ENCODE assay signal across 13 cellular contexts in genomic region chr3:13200951-13201350, GRCh38.
DNase-seq lines count a peak whose midpoint lies in the region; ATAC-seq and TF ChIP-seq lines count a peak whose summit lies in the region.
"Had no signal": no experiment of that assay in that cellular context is flagged by ENCODE, and none has a peak within 500 bp of the region (broad histone marks: within the 10 kb centered on the region; RNA-seq: fewer than 3 reads in every experiment).

No MANE protein-coding gene starts in this region.

- peaks cover 8% of the 10 kb centered on the region for H3K4me1 Mint-ChIP-seq in activated CD8-positive, alpha-beta T cell treated with anti-CD3 and anti-CD28 coated beads for 36 hours (ENCODE audit: low read depth)
- peaks cover 10% of the 10 kb centered on the region for H3K4me1 Mint-ChIP-seq in activated CD8-positive, alpha-beta T cell treated with anti-CD3 and anti-CD28 coated beads, Interleukin-2, amount 10 ng/mL, durations not matched to agents 7 days and 5 days (ENCODE audit: low read depth)
- H3K4me1 Mint-ChIP-seq in endodermal cell: no peaks in the 10 kb centered on the region

- H3K4me1 ChIP-seq in endodermal cell (ENCODE audit: control insufficient read depth, insufficient read depth, low read length): no peaks in the 10 kb centered on the region

- H3K9me3 Mint-ChIP-seq in activated CD8-positive, alpha-beta T cell treated with anti-CD3 and anti-CD28 coated beads for 36 hours: no peaks in the 10 kb centered on the region
- no peaks in the 10 kb centered on the region for H3K9me3 Mint-ChIP-seq in activated CD8-positive, alpha-beta T cell treated with anti-CD3 and anti-CD28 coated beads, Interleukin-2, amount 10 ng/mL, durations not matched to agents 7 days and 5 days (ENCODE audit: insufficient read depth)
- no peaks in the 10 kb centered on the region for H3K9me3 Mint-ChIP-seq in endodermal cell
- H3K9me3 Mint-ChIP-seq: naive thymus-derived CD4-positive, alpha-beta T cell had no signal

- peaks cover 23% of the 10 kb centered on the region for H3K27me3 Mint-ChIP-seq in activated CD8-positive, alpha-beta T cell treated with anti-CD3 and anti-CD28 coated beads for 36 hours
- peaks cover 51% of the 10 kb centered on the region for H3K27me3 Mint-ChIP-seq in activated CD8-positive, alpha-beta T cell treated with anti-CD3 and anti-CD28 coated beads, Interleukin-2, amount 10 ng/mL, durations not matched to agents 7 days and 5 days (ENCODE audit: low read depth)
- no peaks in the 10 kb centered on the region for H3K27me3 Mint-ChIP-seq in endodermal cell (ENCODE audit: insufficient read depth)

- TF ChIP-seq POLR2A in NB4 (IDR thresholded peaks at IDR 0.05; ENCODE audit: extremely low read depth, insufficient read length): no peak

- no peaks in the 10 kb centered on the region for H3K36me3 ChIP-seq in endodermal cell (ENCODE audit: control insufficient read depth, insufficient read depth, low read length)

- no peak overlapping the region for H3K9ac ChIP-seq in endodermal cell (ENCODE audit: extremely low read depth, low read length, poor library complexity, severe bottlenecking)

- H3K9me3 ChIP-seq in endodermal cell (ENCODE audit: control insufficient read depth, low read length): no peaks in the 10 kb centered on the region

- no peak overlapping the region for H3K27ac Mint-ChIP-seq in activated CD8-positive, alpha-beta T cell treated with anti-CD3 and anti-CD28 coated beads for 36 hours
- no peak overlapping the region for H3K27ac Mint-ChIP-seq in activated CD8-positive, alpha-beta T cell treated with anti-CD3 and anti-CD28 coated beads, Interleukin-2, amount 10 ng/mL, durations not matched to agents 7 days and 5 days
- no peak overlapping the region for H3K27ac Mint-ChIP-seq in endodermal cell
- H3K27ac Mint-ChIP-seq: naive thymus-derived CD4-positive, alpha-beta T cell had no signal

- H3K4me3 Mint-ChIP-seq in activated CD8-positive, alpha-beta T cell treated with anti-CD3 and anti-CD28 coated beads for 36 hours: no peak overlapping the region
- H3K4me3 Mint-ChIP-seq in activated CD8-positive, alpha-beta T cell treated with anti-CD3 and anti-CD28 coated beads, Interleukin-2, amount 10 ng/mL, durations not matched to agents 7 days and 5 days: no peak overlapping the region
- no peak overlapping the region for H3K4me3 Mint-ChIP-seq in endodermal cell
- H3K4me3 Mint-ChIP-seq: naive thymus-derived CD4-positive, alpha-beta T cell had no signal

- ATAC-seq in activated CD8-positive, alpha-beta T cell treated with anti-CD3 and anti-CD28 coated beads for 36 hours: no peak
- ATAC-seq in activated CD8-positive, alpha-beta T cell treated with anti-CD3 and anti-CD28 coated beads, Interleukin-2, amount 10 ng/mL, durations not matched to agents 7 days and 5 days: no peak
- no peak for ATAC-seq in stimulated activated naive CD8-positive, alpha-beta T cell treated with anti-CD3 and anti-CD28 coated beads, Interleukin-15, Interleukin-2, amounts not matched to agents 100 U/mL and 50 U/mL, for 24 hours
- ATAC-seq: naive thymus-derived CD4-positive, alpha-beta T cell had no signal

- no peaks in the 10 kb centered on the region for H3K27me3 ChIP-seq in endodermal cell (ENCODE audit: control insufficient read depth, insufficient read depth, low read length, poor library complexity, severe bottlenecking)

- H3K4me3 ChIP-seq in NB4 (ENCODE audit: low read depth, low read length) (no peak overlapping the region), endodermal cell (ENCODE audit: low read length) (no peak overlapping the region)

- no peak overlapping the region for H3K27ac ChIP-seq in endodermal cell (ENCODE audit: low read depth, low read length)

- CTCF ChIA-PET in activated CD8-positive, alpha-beta T cell treated with anti-CD3 and anti-CD28 coated beads for 36 hours (lab: Charles Lee): interaction anchor here (1.4 to 1.6 kb wide), 4 partner anchors 29 to 261 kb away, joined by 4 to 5 read pairs (median 4); no protein-coding TSS in a partner anchor
- CTCF ChIA-PET in activated CD8-positive, alpha-beta T cell treated with anti-CD3 and anti-CD28 coated beads, Interleukin-2, amount 10 ng/mL, durations not matched to agents 7 days and 5 days (lab: Charles Lee): interaction anchor here (0.7 to 2.1 kb wide), 5 partner anchors 13 to 252 kb away, joined by 3 to 8 read pairs (median 4); no protein-coding TSS in a partner anchor

- DNase-seq in activated CD8-positive, alpha-beta T cell treated with anti-CD3 and anti-CD28 coated beads for 36 hours: peak; percentile 34
- DNase-seq in activated CD8-positive, alpha-beta T cell treated with anti-CD3 and anti-CD28 coated beads, Interleukin-2, amount 10 ng/mL, durations not matched to agents 7 days and 5 days: no peak
- DNase-seq in NB4 (ENCODE audit: low read depth) (peak; percentile 48), endodermal cell (peak; percentile 83), ureter (ENCODE audit: low spot score) (no peak), AG08396 (ENCODE audit: low spot score) (no peak), NCI-H146 treated with DMSO at 0.1 percent for 48 hours (lab: John Stamatoyannopoulos, UW; ENCODE audit: unreplicated experiment) (no peak)
- DNase-seq in stimulated activated naive CD8-positive, alpha-beta T cell treated with anti-CD3 and anti-CD28 coated beads, Interleukin-15, Interleukin-2, amounts not matched to agents 100 U/mL and 50 U/mL, for 24 hours: peak; percentile 14
- DNase-seq: activated CD4-positive, alpha-beta T cell treated with anti-CD3 and anti-CD28 coated beads, Interleukin-2, amount 50 U/mL, for 48 hours; activated naive CD4-positive, alpha-beta T cell; AML-193; naive thymus-derived CD4-positive, alpha-beta T cell; NCI-H187 treated with DMSO at 0.1 percent for 48 hours had no signal

- intact Hi-C loops in activated CD8-positive, alpha-beta T cell treated with anti-CD3 and anti-CD28 coated beads for 36 hours (cut with micrococcal nuclease): no loop called here

- WGBS in endodermal cell (ENCODE audit: insufficient coverage in 1 of 2, insufficient read length in 1 of 2), 2 experiments: 66 to 74% methylated on average over 4 to 7 of the region's 7 CpGs

- POLR2A ChIA-PET in activated CD8-positive, alpha-beta T cell treated with anti-CD3 and anti-CD28 coated beads for 36 hours (lab: Charles Lee): no interaction called here
- POLR2A ChIA-PET in activated CD8-positive, alpha-beta T cell treated with anti-CD3 and anti-CD28 coated beads, Interleukin-2, amount 10 ng/mL, durations not matched to agents 7 days and 5 days (lab: Charles Lee): no interaction called here

- no peaks in the 10 kb centered on the region for H3K36me3 Mint-ChIP-seq in activated CD8-positive, alpha-beta T cell treated with anti-CD3 and anti-CD28 coated beads for 36 hours (ENCODE audit: low read depth)
- no peaks in the 10 kb centered on the region for H3K36me3 Mint-ChIP-seq in activated CD8-positive, alpha-beta T cell treated with anti-CD3 and anti-CD28 coated beads, Interleukin-2, amount 10 ng/mL, durations not matched to agents 7 days and 5 days (ENCODE audit: low read depth)
- no peaks in the 10 kb centered on the region for H3K36me3 Mint-ChIP-seq in endodermal cell (ENCODE audit: low read depth)
- H3K36me3 Mint-ChIP-seq: naive thymus-derived CD4-positive, alpha-beta T cell had no signal

- TF ChIP-seq CTCF in activated CD8-positive, alpha-beta T cell treated with anti-CD3 and anti-CD28 coated beads for 36 hours (IDR thresholded peaks at IDR 0.05): no peak
- peak; percentile 14 for TF ChIP-seq CTCF in NB4 (IDR thresholded peaks at IDR 0.05; ENCODE audit: low read depth, low read length)
- TF ChIP-seq CTCF in endodermal cell (conservative IDR thresholded peaks at IDR 0.05): peak; percentile 73

Comparison
In these comparisons a context has a peak if more than half of its experiments do, and no peak if none do; other contexts are left out.
1. DNase-seq: peak in activated CD8-positive, alpha-beta T cell treated with anti-CD3 and anti-CD28 coated beads for 36 hours (single experiment), NB4 (single experiment), endodermal cell (single experiment) and stimulated activated naive CD8-positive, alpha-beta T cell treated with anti-CD3 and anti-CD28 coated beads, Interleukin-15, Interleukin-2, amounts not matched to agents 100 U/mL and 50 U/mL, for 24 hours (single experiment); none in activated CD8-positive, alpha-beta T cell treated with anti-CD3 and anti-CD28 coated beads, Interleukin-2, amount 10 ng/mL, durations not matched to agents 7 days and 5 days (single experiment), ureter (single experiment), AG08396 (single experiment) and NCI-H146 treated with DMSO at 0.1 percent for 48 hours (single experiment).